Comparison of ENCODE assay signal across 8 cellular contexts in genomic region chr15:90955911-90956310, GRCh38. TPM values are rescaled to one million over a fixed set of nuclear protein-coding genes. Genes with fewer than 3 reads are reported as not detected.
DNase-seq lines count a peak whose midpoint lies in the region; ATAC-seq, FAIRE-seq and TF ChIP-seq lines count a peak whose summit lies in the region.

No MANE protein-coding gene starts in this region.

- POLR2A ChIA-PET in CD4-positive, alpha-beta T cell (lab: Charles Lee): interaction anchor here (1.0 to 7.7 kb wide), 3 partner anchors 23 to 77 kb away, joined by 3 to 126 read pairs (median 9); partner anchors contain the start of genes HDDC3, MAN2A2 and UNC45A

- no peaks in the 10 kb centered on the region for H3K27me3 ChIP-seq in CD4-positive, alpha-beta T cell (ENCODE audit: control insufficient read depth, insufficient read depth, low read length)
- H3K27me3 ChIP-seq in SJCRH30 (no peaks in the 10 kb centered on the region), upper lobe of right lung (no peaks in the 10 kb centered on the region)

- H3K4me1 ChIP-seq in SJCRH30: peaks cover 22% of the 10 kb centered on the region
- peaks cover 21% of the 10 kb centered on the region for H3K4me1 ChIP-seq in upper lobe of right lung

- CTCF ChIA-PET in CD4-positive, alpha-beta T cell (lab: Charles Lee): interaction anchor here (0.9 to 5.5 kb wide), 8 partner anchors 21 to 93 kb away, joined by 3 to 41 read pairs (median 6); partner anchors contain the start of genes HDDC3, UNC45A and VPS33B

- H3K36me3 Mint-ChIP-seq in CD4-positive, alpha-beta T cell (ENCODE audit: low read depth): peaks cover 38% of the 10 kb centered on the region
- peaks cover 2 to 9% (median 4%) of the 10 kb centered on the region in 3 donors for H3K36me3 Mint-ChIP-seq in immature natural killer cell

- H3K9me3 ChIP-seq in CD4-positive, alpha-beta T cell (ENCODE audit: control insufficient read depth, low read length): no peaks in the 10 kb centered on the region
- H3K9me3 ChIP-seq in SJCRH30 (replicated peaks) (no peaks in the 10 kb centered on the region), upper lobe of right lung (no peaks in the 10 kb centered on the region)

- FAIRE-seq in frontal cortex (lab: Jason Lieb, UNC): no peak

- peak overlapping the region; percentile 47 for H3K27ac Mint-ChIP-seq in CD4-positive, alpha-beta T cell
- peak overlapping the region in 4 of 6 donors; percentile 50 to 79 (median 70) for H3K27ac Mint-ChIP-seq in immature natural killer cell

- no peak for DNase-seq in CD4-positive, alpha-beta T cell
- DNase-seq in HFF-Myc (ENCODE audit: extremely low read depth, low read depth): no peak
- no peak for DNase-seq in SJCRH30
- DNase-seq in immature natural killer cell: no peak
- no peak for DNase-seq in frontal cortex (ENCODE audit: low spot score in 2 of 2)
- no peak for DNase-seq in NCI-H2196 (lab: John Stamatoyannopoulos, UW; ENCODE audit: unreplicated experiment)
- no peak for DNase-seq in activated CD4-positive, CD25-positive, alpha-beta regulatory T cell (lab: John Stamatoyannopoulos, UW)
- no peak for DNase-seq in upper lobe of right lung

- H3K36me3 ChIP-seq in SJCRH30 (peaks cover 30% of the 10 kb centered on the region), upper lobe of right lung (peaks cover 31% of the 10 kb centered on the region)

- peak overlapping the region; percentile 55 for H3K4me3 ChIP-seq in HFF-Myc (replicated peaks; ENCODE audit: low read depth, low read length)
- H3K4me3 ChIP-seq in SJCRH30: peak overlapping the region; percentile 60; the same call in 1 of the 2 replicates
- no peak overlapping the region for H3K4me3 ChIP-seq in upper lobe of right lung

- H3K4me3 Mint-ChIP-seq in CD4-positive, alpha-beta T cell: peak overlapping the region; percentile 76
- H3K4me3 Mint-ChIP-seq in immature natural killer cell: peak overlapping the region; percentile 70 to 90 (median 85)

- TF ChIP-seq CTCF in CD4-positive, alpha-beta T cell (IDR thresholded peaks at IDR 0.05): no peak
- no peak for TF ChIP-seq CTCF in HFF-Myc (IDR thresholded peaks at IDR 0.05; ENCODE audit: low read depth, low read length, missing control alignments)
- TF ChIP-seq CTCF in upper lobe of right lung (IDR thresholded peaks at IDR 0.05): no peak

- no peaks in the 10 kb centered on the region for H3K9me3 Mint-ChIP-seq in CD4-positive, alpha-beta T cell
- no peaks in the 10 kb centered on the region for H3K9me3 Mint-ChIP-seq in immature natural killer cell

- peaks cover 9% of the 10 kb centered on the region for H3K4me1 Mint-ChIP-seq in CD4-positive, alpha-beta T cell (ENCODE audit: low read depth)
- H3K4me1 Mint-ChIP-seq in immature natural killer cell: peaks cover 10 to 19% of the 10 kb centered on the region in 2 donors

- no peak overlapping the region for H3K27ac ChIP-seq in CD4-positive, alpha-beta T cell (ENCODE audit: low read depth, low read length)
- H3K27ac ChIP-seq in SJCRH30 (no peak overlapping the region), upper lobe of right lung (no peak overlapping the region)

- no peak for ATAC-seq in CD4-positive, alpha-beta T cell (ENCODE audit: poor library complexity)
- no peak for ATAC-seq in upper lobe of right lung

- intact Hi-C loops in CD4-positive, alpha-beta T cell (cut with DNase I, micrococcal nuclease): loop anchor here (1.0 to 5.0 kb wide), 7 partner anchors 36 to 315 kb away; partner anchors contain the start of genes PRC1 (in 2 of the 2) and VPS33B (in 1 of the 2)
- intact Hi-C loops in upper lobe of right lung (cut with DNase I): no loop called here

- H3K27me3 Mint-ChIP-seq in CD4-positive, alpha-beta T cell: no peaks in the 10 kb centered on the region
- H3K27me3 Mint-ChIP-seq in immature natural killer cell (ENCODE audit: low read depth in 3 of 3): peaks cover 0 to 4% (median 2%) of the 10 kb centered on the region in 3 donors

RNA-seq across cellular contexts. Expression of gene RCCD1, which starts 1.2 kb away (rescaled TPM):
- total RNA-seq in CD4-positive, alpha-beta T cell: 1 to 10 TPM; 4.5 to 4.8 TPM
- 6.8 and 8.6 TPM in 2 replicates for total RNA-seq in SJCRH30 (2014; rRNA removed; shearing (Covaris generic))
- polyA plus RNA-seq in immature natural killer cell: 1 to 10 TPM in 2 of 3 donors, not detected in 1; 1.6 to 3.0 TPM
- 14.3 TPM for total RNA-seq in frontal cortex
- total RNA-seq in upper lobe of right lung: 8.6 TPM

RNA-seq across cellular contexts. Expression of gene UNC45A, which starts 20.8 kb away (rescaled TPM):
- total RNA-seq in CD4-positive, alpha-beta T cell: 10 to 100 TPM; 17.6 to 18.9 TPM
- total RNA-seq in SJCRH30 (2014; rRNA removed; shearing (Covaris generic)): 40.7 and 42.4 TPM in 2 replicates
- polyA plus RNA-seq in immature natural killer cell: 10 to 100 TPM; 54.9 to 74.4 (median 59.3) TPM
- total RNA-seq in frontal cortex: 33.4 TPM
- 60.9 TPM for total RNA-seq in upper lobe of right lung

RNA-seq across cellular contexts. Expression of gene HDDC3, which starts 23.6 kb away (rescaled TPM):
- total RNA-seq in CD4-positive, alpha-beta T cell: 10 to 100 TPM in 1 of 2 experiments, 1 to 10 TPM in 1; 9.9 to 10.8 TPM
- total RNA-seq in SJCRH30 (2014; rRNA removed; shearing (Covaris generic)): 4.6 and 4.7 TPM in 2 replicates
- polyA plus RNA-seq in immature natural killer cell: 10 to 100 TPM; 25.5 to 33.1 (median 32.1) TPM
- 8.6 TPM for total RNA-seq in frontal cortex
- 12.4 TPM for total RNA-seq in upper lobe of right lung

RNA-seq across cellular contexts. Expression of gene PRC1, which starts 38.4 kb away (rescaled TPM):
- total RNA-seq in CD4-positive, alpha-beta T cell: 10 to 100 TPM; 24.4 to 26.7 TPM
- total RNA-seq in SJCRH30 (2014; rRNA removed; shearing (Covaris generic)): 250 and 275 TPM in 2 replicates
- polyA plus RNA-seq in immature natural killer cell: 1 to 10 TPM; 1.1 to 4.1 (median 1.5) TPM
- total RNA-seq in frontal cortex (13.5 TPM), upper lobe of right lung (4.6 TPM)

RNA-seq across cellular contexts. Expression of gene MAN2A2, which starts 52.8 kb away (rescaled TPM):
- 100 to 1,000 TPM; 125 to 128 TPM for total RNA-seq in CD4-positive, alpha-beta T cell
- 11.0 and 12.6 TPM in 2 replicates for total RNA-seq in SJCRH30 (2014; rRNA removed; shearing (Covaris generic))
- 1 to 10 TPM; 4.1 to 7.4 (median 5.4) TPM for polyA plus RNA-seq in immature natural killer cell
- total RNA-seq in frontal cortex (22.4 TPM), upper lobe of right lung (94.0 TPM)
